17 cellular contexts compared by ENCODE assay signal in the genomic region with DNA sequence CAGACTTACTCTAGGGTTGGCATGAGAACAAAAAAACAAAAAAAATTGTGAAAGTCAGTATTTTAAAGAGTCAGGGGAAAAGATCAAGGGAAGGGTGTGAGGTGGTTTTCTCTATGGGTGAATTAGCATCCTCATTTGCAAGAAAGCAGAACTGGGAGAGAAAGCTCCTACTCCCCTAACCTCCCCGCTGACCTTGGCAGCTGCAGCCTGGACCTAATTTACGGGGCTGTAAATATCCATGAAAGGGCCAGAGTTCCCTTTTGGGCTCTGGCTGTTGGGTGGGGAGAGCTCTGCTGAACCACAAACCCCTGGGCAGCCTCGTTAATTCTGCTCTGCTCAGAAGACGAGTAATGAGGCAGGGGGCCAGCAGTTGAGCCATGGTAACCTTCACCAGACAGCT. TPM values are rescaled to one million over a fixed set of nuclear protein-coding genes. Genes with fewer than 3 reads are reported as not detected.
DNase-seq lines count a peak whose midpoint lies in the region; FAIRE-seq lines count a peak whose summit lies in the region.
"Had no signal": no experiment of that assay in that cellular context is flagged by ENCODE, and none has a peak within 500 bp of the region (broad histone marks: within the 10 kb centered on the region; RNA-seq: fewer than 3 reads in every experiment).

No MANE protein-coding gene starts in this region.

- FAIRE-seq in GM18507 (lab: Jason Lieb, UNC) (peak; percentile 70), RCC 7860 (lab: Jason Lieb, UNC) (no peak)

- in situ Hi-C loops in KBM-7 (cut with MboI; ENCODE audit: low pct_unique_long_range_greater_than_20kb, low sequenced_read_pairs), result no loop called here

- DNase-seq in GM18507 (ENCODE audit: extremely low spot score, insufficient read length, low read depth) (no peak), KBM-7 (peak; percentile 33), SKM-1 treated with dmso at 0.1 percent for 144 hours (lab: John Stamatoyannopoulos, UW; ENCODE audit: unreplicated experiment) (peak; percentile 7), retina (peak; percentile 51), RCC 7860 (ENCODE audit: low spot score) (no peak), mesenteric fat pad (ENCODE audit: low spot score) (no peak), NCI-H446 treated with DMSO at 0.1 percent for 48 hours (lab: John Stamatoyannopoulos, UW) (no peak)
- no peak for DNase-seq in activated naive CD4-positive, alpha-beta T cell (lab: John Stamatoyannopoulos, UW)
- DNase-seq: activated CD4-positive, CD25-positive, alpha-beta regulatory T cell; activated CD8-positive, alpha-beta memory T cell treated with anti-CD3 and anti-CD28 coated beads, Interleukin-2, amount 50 U/mL, for 4 hours; activated naive CD4-positive, alpha-beta T cell treated with anti-CD3 and anti-CD28 coated beads, Interleukin-2, amount 50 U/mL, for 16 hours; CD4-positive, CD25-positive, alpha-beta regulatory T cell; effector memory CD4-positive, alpha-beta T cell; GM23248; NCI-H1048; NCI-H2171; stimulated activated CD4-positive, alpha-beta T cell treated with anti-CD3 and anti-CD28 coated beads, Interleukin-2, amount 100 ng/mL, for 24 hours had no signal

RNA-seq across cellular contexts. Expression of gene RHBDL3, which starts 10.6 kb away (rescaled TPM):
- total RNA-seq in mesenteric fat pad, result 0.87 TPM
- total RNA-seq: CD4-positive, CD25-positive, alpha-beta regulatory T cell had no signal

Comparison
In these comparisons a context has a peak if more than half of its experiments do, and no peak if none do; other contexts are left out.
1. DNase-seq: peak in KBM-7 (single experiment), SKM-1 treated with dmso at 0.1 percent for 144 hours (single experiment) and retina (single experiment); none in GM18507 (single experiment), RCC 7860 (single experiment), mesenteric fat pad (single experiment), activated naive CD4-positive, alpha-beta T cell (0 of 4) and NCI-H446 treated with DMSO at 0.1 percent for 48 hours (single experiment).